In genomic region chr15:26614734-26615133, GRCh38 we compare ENCODE assay signal across 20 cellular contexts.
DNase-seq lines count a peak whose midpoint lies in the region; ATAC-seq, FAIRE-seq and TF ChIP-seq lines count a peak whose summit lies in the region.
"Had no signal": no experiment of that assay in that cellular context is flagged by ENCODE, and none has a peak within 500 bp of the region (broad histone marks: within the 10 kb centered on the region; RNA-seq: fewer than 3 reads in every experiment).

No MANE protein-coding gene starts in this region.

- FAIRE-seq in islet of Langerhans (lab: Jason Lieb, UNC): peak; percentile 83
- FAIRE-seq: A204.1, D721Med, G401.6, GM12891, GM19239 had no signal

- H3K27me3 ChIP-seq in sigmoid colon (no peaks in the 10 kb centered on the region), psoas muscle (ENCODE audit: insufficient read depth in 3 of 3, low read length in 2 of 3) (no peaks in the 10 kb centered on the region)
- H3K27me3 ChIP-seq: BLaER1 treated with 17β-estradiol and CSF1 and Interleukin-3, amounts not matched to agents 10 nM and 100 nM had no signal

- H3K9me2 ChIP-seq in OCI-LY7 (ENCODE audit: insufficient read depth, low read length): no peaks in the 10 kb centered on the region

- BruUV-seq in OCI-LY7 (replicated peaks; lab: Mats Ljungman, UMichigan): TSS peak; percentile 42

- H3K27ac ChIP-seq in OCI-LY7 (ENCODE audit: low read depth, low read length, poor library complexity, severe bottlenecking): no peak overlapping the region
- peak overlapping the region; percentile 72 for H3K27ac ChIP-seq in VCaP
- H3K27ac ChIP-seq in sigmoid colon: no peak overlapping the region
- no peak overlapping the region for H3K27ac ChIP-seq in psoas muscle
- H3K27ac ChIP-seq: BLaER1 treated with 17β-estradiol and CSF1 and Interleukin-3, amounts not matched to agents 10 nM and 100 nM had no signal

- H4K20me1 ChIP-seq in OCI-LY7 (ENCODE audit: insufficient read depth, low read length): no peaks in the 10 kb centered on the region
- H4K20me1 ChIP-seq: BLaER1 treated with 17β-estradiol and CSF1 and Interleukin-3, amounts not matched to agents 10 nM and 100 nM had no signal

- CTCF ChIA-PET in OCI-LY7 (lab: Charles Lee; ENCODE audit: unreplicated experiment): no interaction called here

- POLR2A ChIA-PET in OCI-LY7 (lab: Charles Lee): no interaction called here

- TF ChIP-seq CTCF in OCI-LY7 (conservative IDR thresholded peaks at IDR 0.05; ENCODE audit: low read length): no peak
- TF ChIP-seq CTCF in VCaP (conservative IDR thresholded peaks at IDR 0.05): no peak
- no peak for TF ChIP-seq CTCF in sigmoid colon (IDR thresholded peaks at IDR 0.05)
- no peak for TF ChIP-seq CTCF in psoas muscle (IDR thresholded peaks at IDR 0.05)

- H3K4me2 ChIP-seq in OCI-LY7 (ENCODE audit: low read length): no peak overlapping the region
- H3K4me2 ChIP-seq: BLaER1 treated with 17β-estradiol and CSF1 and Interleukin-3, amounts not matched to agents 10 nM and 100 nM had no signal

- intact Hi-C loops in OCI-LY7 (cut with micrococcal nuclease; ENCODE audit: unreplicated experiment) (no loop called here), sigmoid colon (cut with DNase I) (no loop called here), psoas muscle (cut with DNase I) (no loop called here)

- no peak for TF ChIP-seq POLR2A in sigmoid colon (IDR thresholded peaks at IDR 0.05)

- no peak for ATAC-seq in psoas muscle
- no peak for ATAC-seq in GM18511 (IDR thresholded peaks at IDR 0.05; ENCODE audit: unreplicated experiment)
- ATAC-seq: CD8-positive, alpha-beta T cell had no signal

- 73 to 80% methylated on average over 3 of the region's 3 CpGs for WGBS in sigmoid colon, 2 donors
- 75 to 82% (median 77%) methylated on average over 3 of the region's 3 CpGs for WGBS in psoas muscle, 3 donors

- no peak for DNase-seq in OCI-LY7 (ENCODE audit: low spot score)
- DNase-seq in sigmoid colon: no peak
- DNase-seq in psoas muscle: no peak
- DNase-seq: 8988T; AML-193; Caco-2; Calu3; CD4-positive, alpha-beta T cell; CD8-positive, alpha-beta T cell; DMS79 treated with DMSO at 0.1 percent for 48 hours; GF-D8 had no signal

- H3K36me3 ChIP-seq in OCI-LY7 (ENCODE audit: insufficient read depth, low read length) (no peaks in the 10 kb centered on the region), sigmoid colon (no peaks in the 10 kb centered on the region), psoas muscle (ENCODE audit: insufficient read depth in 1 of 2, low read depth in 1 of 2) (no peaks in the 10 kb centered on the region)
- H3K36me3 ChIP-seq: BLaER1 treated with 17β-estradiol and CSF1 and Interleukin-3, amounts not matched to agents 10 nM and 100 nM had no signal

- H3K4me1 ChIP-seq in OCI-LY7 (ENCODE audit: insufficient read depth, low read length, poor library complexity, severe bottlenecking) (no peaks in the 10 kb centered on the region), sigmoid colon (no peaks in the 10 kb centered on the region), psoas muscle (no peaks in the 10 kb centered on the region)
- H3K4me1 ChIP-seq: BLaER1 treated with 17β-estradiol and CSF1 and Interleukin-3, amounts not matched to agents 10 nM and 100 nM; Caco-2 had no signal

- no peak overlapping the region for H2AFZ ChIP-seq in OCI-LY7 (ENCODE audit: low read length)

- TF ChIP-seq EP300 in sigmoid colon (IDR thresholded peaks at IDR 0.05): no peak

- no peaks in the 10 kb centered on the region for H3K79me2 ChIP-seq in OCI-LY7 (ENCODE audit: insufficient read depth, low read depth, low read length)

- peaks cover 10% of the 10 kb centered on the region for H3K9me3 ChIP-seq in OCI-LY7 (ENCODE audit: low read length)
- no peaks in the 10 kb centered on the region for H3K9me3 ChIP-seq in sigmoid colon
- peaks cover 5% of the 10 kb centered on the region for H3K9me3 ChIP-seq in psoas muscle

- no peak overlapping the region for H3K4me3 ChIP-seq in OCI-LY7 (ENCODE audit: low read depth, low read length, poor library complexity, severe bottlenecking)
- H3K4me3 ChIP-seq in sigmoid colon: no peak overlapping the region
- no peak overlapping the region for H3K4me3 ChIP-seq in psoas muscle
- H3K4me3 ChIP-seq: BLaER1 treated with 17β-estradiol and CSF1 and Interleukin-3, amounts not matched to agents 10 nM and 100 nM had no signal
